Comparison of ENCODE assay signal across 9 cellular contexts in the genomic region with DNA sequence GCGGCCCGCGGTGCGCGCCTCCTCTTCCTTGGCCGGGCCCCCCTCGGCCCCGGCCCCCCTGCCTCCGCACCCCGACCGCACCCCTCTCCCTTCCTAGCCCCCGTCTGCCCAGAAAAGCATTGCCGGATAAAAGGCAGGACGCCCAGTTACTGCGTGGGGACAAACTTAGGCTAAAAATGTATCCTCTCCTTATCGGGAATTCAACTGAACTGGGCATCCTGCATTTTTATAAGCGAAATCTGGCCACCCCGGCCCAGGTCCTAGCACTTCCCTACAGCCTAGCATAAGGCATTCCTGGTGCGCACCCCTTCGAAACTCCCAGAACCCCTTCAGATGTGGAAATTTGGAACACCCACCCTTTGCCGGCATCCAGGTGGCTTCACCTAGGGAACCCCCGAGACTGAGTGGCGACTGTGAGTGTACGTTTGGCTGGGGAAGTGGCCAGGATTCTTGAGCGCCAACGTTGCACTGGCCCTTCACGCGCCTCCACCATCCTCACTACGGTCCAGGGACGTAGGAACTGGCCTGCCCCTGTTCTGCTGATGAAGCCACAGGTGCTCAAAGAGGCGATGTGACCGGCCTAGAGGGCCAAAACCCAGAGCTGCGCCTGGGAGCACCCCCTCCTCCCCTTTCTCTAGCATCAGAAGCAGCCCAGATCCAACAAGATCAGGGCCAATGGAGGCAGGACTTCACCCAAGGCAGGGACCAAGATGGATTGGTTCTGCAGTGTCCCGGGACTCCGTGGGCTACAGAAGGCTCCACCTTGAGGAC. TPM values are rescaled to one million over a fixed set of nuclear protein-coding genes. Genes with fewer than 3 reads are reported as not detected.
DNase-seq lines count a peak whose midpoint lies in the region; TF ChIP-seq lines count a peak whose summit lies in the region.
"Had no signal": no experiment of that assay in that cellular context is flagged by ENCODE, and none has a peak within 500 bp of the region (broad histone marks: within the 10 kb centered on the region; RNA-seq: fewer than 3 reads in every experiment).

No MANE protein-coding gene starts in this region.

- H3K27ac ChIP-seq in MM.1S (ENCODE audit: low read length), result no peak overlapping the region
- no peak overlapping the region for H3K27ac ChIP-seq in duodenal mucosa (ENCODE audit: low read depth, low read length)

- no peaks in the 10 kb centered on the region for H3K36me3 ChIP-seq in MM.1S (replicated peaks; ENCODE audit: insufficient read depth, low read length)
- no peaks in the 10 kb centered on the region for H3K36me3 ChIP-seq in duodenal mucosa (ENCODE audit: control insufficient read depth in 1 of 2, insufficient read depth in 2 of 2, low read length in 2 of 2)
- H3K36me3 ChIP-seq in neuron (ENCODE audit: insufficient read depth, low read length), result no peaks in the 10 kb centered on the region

- H3K9me3 ChIP-seq in MM.1S (replicated peaks; ENCODE audit: insufficient read depth, low read length), result no peaks in the 10 kb centered on the region
- no peaks in the 10 kb centered on the region for H3K9me3 ChIP-seq in duodenal mucosa (ENCODE audit: control insufficient read depth in 1 of 2, low read length in 2 of 2)
- no peaks in the 10 kb centered on the region for H3K9me3 ChIP-seq in neuron (ENCODE audit: low read length)

- H3K4me3 ChIP-seq in MM.1S (ENCODE audit: low read length) (peak overlapping the region; percentile 14; the same call in 1 of the 2 replicates), duodenal mucosa (ENCODE audit: low read depth in 1 of 2, low read length in 2 of 2) (peak overlapping the region; percentile 32 to 50), neuron (ENCODE audit: low read length) (peak overlapping the region; percentile 51)

- peak overlapping the region in 2 of 7 donors; percentile 8 to 45 for H3K27ac Mint-ChIP-seq in CD14-positive monocyte

- H2AFZ ChIP-seq in MM.1S (ENCODE audit: low read length), result no peak overlapping the region
- H2AFZ ChIP-seq in neuron (ENCODE audit: low read depth, low read length), result peak overlapping the region; percentile 89

- 0 out of 2 replicates have a peak, but pooled peaks cover 1% of the 10 kb centered on the region for H3F3A ChIP-seq in MM.1S (ENCODE audit: insufficient read depth, low read length)

- H3K4me1 Mint-ChIP-seq in CD14-positive monocyte, result peaks cover 24% of the 10 kb centered on the region

- peaks cover 36 to 42% (median 42%) of the 10 kb centered on the region in 3 donors for H3K27me3 Mint-ChIP-seq in CD14-positive monocyte (ENCODE audit: low read depth in 3 of 3)

- H3K4me3 Mint-ChIP-seq in CD14-positive monocyte, result peak overlapping the region; percentile 68 to 77

- TF ChIP-seq CTCF in CD14-positive monocyte (IDR thresholded peaks at IDR 0.05) (no peak), MM.1S (IDR thresholded peaks at IDR 0.05; ENCODE audit: low read length) (peak; percentile 3; the same call in 1 of the 2 replicates)

- intact Hi-C loops in CD14-positive monocyte (cut with micrococcal nuclease), result loop anchor here (5.0 kb wide), 2 partner anchors 34 to 41 kb away; no protein-coding TSS in a partner anchor

- H3K4me1 ChIP-seq in MM.1S (ENCODE audit: low read length) (peaks cover 7% of the 10 kb centered on the region), duodenal mucosa (ENCODE audit: control insufficient read depth in 1 of 2, insufficient read depth in 2 of 2, low read length in 2 of 2) (peaks cover 3 to 14% of the 10 kb centered on the region in 2 donors), neuron (ENCODE audit: insufficient read depth, low read length) (peaks cover 10% of the 10 kb centered on the region)

- no peaks in the 10 kb centered on the region for H3K27me3 ChIP-seq in MM.1S (replicated peaks; ENCODE audit: insufficient read depth, low read length)
- H3K27me3 ChIP-seq in duodenal mucosa (ENCODE audit: control insufficient read depth in 1 of 2, insufficient read depth in 2 of 2, low read length in 2 of 2), result no peaks in the 10 kb centered on the region
- H3K27me3 ChIP-seq in neuron (ENCODE audit: insufficient read depth, low read length), result peaks cover 10% of the 10 kb centered on the region

- no peak overlapping the region for H3K9ac ChIP-seq in MM.1S (ENCODE audit: low read length)
- no peak overlapping the region for H3K9ac ChIP-seq in duodenal mucosa (ENCODE audit: low read depth in 1 of 2, low read length in 2 of 2)

- no peak for DNase-seq in CD14-positive monocyte (ENCODE audit: low spot score)
- no peak for DNase-seq in MM.1S
- DNase-seq in NCI-H1436 (lab: John Stamatoyannopoulos, UW), result no peak
- DNase-seq in NCI-H510A treated with DMSO at 0.1 percent for 48 hours (lab: John Stamatoyannopoulos, UW), result no peak
- no peak for DNase-seq in NCI-H82 treated with DMSO at 0.1 percent for 48 hours (lab: John Stamatoyannopoulos, UW; ENCODE audit: unreplicated experiment)
- no peak for DNase-seq in EL

- peak overlapping the region; percentile 94; the same call in 1 of the 2 replicates for H3K4me2 ChIP-seq in MM.1S (ENCODE audit: low read depth, low read length)

- H3K79me2 ChIP-seq in MM.1S (ENCODE audit: low read length), result peaks cover 11% of the 10 kb centered on the region

- H3K9me3 Mint-ChIP-seq in CD14-positive monocyte, result peaks cover 0 to 3% (median 0%) of the 10 kb centered on the region in 7 donors

- peaks cover 0 to 4% of the 10 kb centered on the region in 2 donors for H3K36me3 Mint-ChIP-seq in CD14-positive monocyte

- H3K9me2 ChIP-seq in MM.1S (replicated peaks; ENCODE audit: insufficient read depth, low read length), result no peaks in the 10 kb centered on the region

- H4K20me1 ChIP-seq in MM.1S (ENCODE audit: insufficient read depth, low read length), result no peaks in the 10 kb centered on the region

RNA-seq across cellular contexts. Expression of a gene that starts 5.7 kb away (rescaled TPM):
- 10 to 100 TPM; 28.8 to 37.0 TPM for polyA plus RNA-seq in CD14-positive monocyte

RNA-seq across cellular contexts. Expression of a gene that starts 44.4 kb away (rescaled TPM):
- under 1 TPM in 1 of 2 donors, not detected in 1; 0.15 TPM for polyA plus RNA-seq in CD14-positive monocyte
- polyA plus RNA-seq: aorta had no signal

RNA-seq across cellular contexts. Expression of a gene that starts 44.7 kb away (rescaled TPM):
- 1 to 10 TPM; 1.0 to 1.1 TPM for polyA plus RNA-seq in CD14-positive monocyte
